In the genomic region with DNA sequence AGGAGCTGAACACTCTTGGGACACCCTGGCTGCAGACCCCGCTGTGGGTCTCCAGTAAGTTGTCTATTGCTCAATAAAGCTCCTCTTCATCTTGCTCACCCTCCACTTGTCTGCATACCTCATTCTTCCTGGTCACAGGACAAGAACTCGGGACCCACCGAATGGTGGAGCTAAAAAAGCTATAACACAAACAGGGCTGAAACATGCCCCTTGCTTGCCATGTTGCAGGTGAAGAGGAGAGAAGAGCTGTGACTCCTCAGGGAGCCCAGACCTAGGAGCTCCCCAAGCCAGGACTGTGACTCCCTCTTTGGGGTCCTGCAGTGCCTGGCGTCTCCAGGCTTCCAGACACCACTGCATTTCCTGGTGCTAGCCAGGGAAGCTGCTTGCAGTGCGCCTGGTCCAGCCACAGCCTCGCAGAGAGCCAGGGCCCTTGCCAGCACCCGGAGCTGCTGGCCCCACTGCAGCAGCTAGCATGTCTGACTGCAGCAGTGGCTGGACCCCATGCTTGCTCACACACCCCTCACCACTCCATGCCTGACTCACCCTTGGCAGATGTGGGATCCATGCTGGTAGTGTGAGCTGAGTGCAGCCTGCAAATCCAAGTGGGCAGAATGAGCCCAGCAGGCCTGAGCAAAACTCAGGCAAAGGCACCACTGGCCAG, we compare ENCODE assay signal across 16 cellular contexts. TPM values are rescaled to one million over a fixed set of nuclear protein-coding genes. Genes with fewer than 3 reads are reported as not detected.
A peak's percentile ranks its signal among the peaks of the same experiment; 100 is the strongest.
DNase-seq lines count a peak whose midpoint lies in the region; ATAC-seq and TF ChIP-seq lines count a peak whose summit lies in the region.
"Had no signal": no experiment of that assay in that cellular context is flagged by ENCODE, and none has a peak within 500 bp of the region (broad histone marks: within the 10 kb centered on the region; RNA-seq: fewer than 3 reads in every experiment).

No MANE protein-coding gene starts in this region.

- peaks cover 44% of the 10 kb centered on the region for H3K36me3 Mint-ChIP-seq in Calu3 (ENCODE audit: insufficient read depth, unreplicated experiment)
- no peaks in the 10 kb centered on the region for H3K36me3 Mint-ChIP-seq in GM23338 (ENCODE audit: low read depth)
- no peaks in the 10 kb centered on the region for H3K36me3 Mint-ChIP-seq in activated T-helper 17 cell treated with anti-CD3 and anti-CD28 coated beads, Interleukin-2, amount 50 U/mL, for 72 hours (ENCODE audit: low read depth)
- H3K36me3 Mint-ChIP-seq in nephron progenitor cell (ENCODE audit: low read depth): no peaks in the 10 kb centered on the region

- ATAC-seq in GM23338 (no peak), GM21390 (IDR thresholded peaks at IDR 0.05; ENCODE audit: unreplicated experiment) (no peak)
- no peak for ATAC-seq in activated T-helper 17 cell treated with anti-CD3 and anti-CD28 coated beads, Interleukin-2, amount 50 U/mL, for 72 hours (replicated peaks)

- peaks cover 11% of the 10 kb centered on the region for H3K4me1 ChIP-seq in GM23338 (ENCODE audit: insufficient read depth)

- DNase-seq in Calu3 (no peak), GM23338 (ENCODE audit: low spot score) (no peak), nephron progenitor cell (no peak), H4 (ENCODE audit: low spot score) (no peak)
- no peak for DNase-seq in stimulated activated CD4-positive, alpha-beta T cell treated with anti-CD3 and anti-CD28 coated beads, Interleukin-15, amount 100 ng/mL, for 24 hours
- DNase-seq: activated CD4-positive, alpha-beta T cell treated with anti-CD3 and anti-CD28 coated beads, Interleukin-2, amount 50 U/mL, for 48 hours; foreskin melanocyte; Kasumi-1; NCI-H1436; NCI-H345; tibial artery had no signal

- no peak overlapping the region for H3K4me3 ChIP-seq in GM23338
- H3K4me3 ChIP-seq: SJSA1 had no signal

- TF ChIP-seq CTCF in Calu3 (IDR thresholded peaks at IDR 0.05; ENCODE audit: unreplicated experiment) (no peak), GM23338 (conservative IDR thresholded peaks at IDR 0.05; ENCODE audit: low read depth in 2 of 2) (no peak), nephron progenitor cell (IDR thresholded peaks at IDR 0.05) (no peak)

- H3K27ac ChIP-seq in GM23338 (ENCODE audit: low read depth): no peak overlapping the region
- H3K27ac ChIP-seq: SJSA1, tibial artery had no signal

- H3K4me1 Mint-ChIP-seq in Calu3 (ENCODE audit: low read depth, unreplicated experiment) (no peaks in the 10 kb centered on the region), GM23338 (peaks cover 15% of the 10 kb centered on the region), nephron progenitor cell (peaks cover 20% of the 10 kb centered on the region)
- no peaks in the 10 kb centered on the region for H3K4me1 Mint-ChIP-seq in activated T-helper 17 cell treated with anti-CD3 and anti-CD28 coated beads, Interleukin-2, amount 50 U/mL, for 72 hours

- no peaks in the 10 kb centered on the region for H3K79me2 ChIP-seq in GM23338 (replicated peaks; ENCODE audit: insufficient read depth)

- H3K9me3 Mint-ChIP-seq in Calu3 (ENCODE audit: low read depth, unreplicated experiment) (no peaks in the 10 kb centered on the region), GM23338 (peaks cover 6% of the 10 kb centered on the region; the same call in 1 of the 3 replicates), nephron progenitor cell (peaks cover 12% of the 10 kb centered on the region)
- H3K9me3 Mint-ChIP-seq in activated T-helper 17 cell treated with anti-CD3 and anti-CD28 coated beads, Interleukin-2, amount 50 U/mL, for 72 hours: no peaks in the 10 kb centered on the region

- H3K27ac Mint-ChIP-seq in Calu3 (ENCODE audit: unreplicated experiment) (peak overlapping the region; percentile 67), GM23338 (no peak overlapping the region), nephron progenitor cell (peak overlapping the region; percentile 18)
- H3K27ac Mint-ChIP-seq in activated T-helper 17 cell treated with anti-CD3 and anti-CD28 coated beads, Interleukin-2, amount 50 U/mL, for 72 hours: no peak overlapping the region
- H3K27ac Mint-ChIP-seq: activated T-helper 1 cell treated with anti-CD3 and anti-CD28 coated beads, Interleukin-12 subunit alpha, Interleukin-12 subunit beta, Interleukin-2, Interleukin-4 antibody, amounts not matched to agents 30 ng/mL and 10 ng/mL and 1 ng/mL, durations not matched to agents 14 hours and 24 hours and 36 hours had no signal

- no peaks in the 10 kb centered on the region for H4K20me1 ChIP-seq in GM23338 (replicated peaks; ENCODE audit: insufficient read depth)

- 0 out of 2 replicates have a peak, but pooled peaks cover 2% of the 10 kb centered on the region for H3F3A ChIP-seq in GM23338 (replicated peaks; ENCODE audit: low read depth)

- BruUV-seq in Calu3 (replicated peaks; lab: Mats Ljungman, UMichigan): no TSS peak

- peak overlapping the region; percentile 91 for H2AFZ ChIP-seq in GM23338

- intact Hi-C loops in Calu3 (cut with micrococcal nuclease; ENCODE audit: unreplicated experiment): no loop called here

- peaks cover 9% of the 10 kb centered on the region; the same call in 1 of the 2 replicates for H3K9me2 ChIP-seq in GM23338 (ENCODE audit: insufficient read depth)

- H3K4me3 Mint-ChIP-seq in Calu3 (ENCODE audit: low read depth, unreplicated experiment) (no peak overlapping the region), GM23338 (no peak overlapping the region), nephron progenitor cell (peak overlapping the region; percentile 47)
- H3K4me3 Mint-ChIP-seq in activated T-helper 17 cell treated with anti-CD3 and anti-CD28 coated beads, Interleukin-2, amount 50 U/mL, for 72 hours: peak overlapping the region; percentile 73

- no peaks in the 10 kb centered on the region for H3K27me3 Mint-ChIP-seq in Calu3 (ENCODE audit: unreplicated experiment)
- H3K27me3 Mint-ChIP-seq in GM23338 (ENCODE audit: insufficient read depth, low read depth, poor library complexity): peaks cover 7% of the 10 kb centered on the region
- no peaks in the 10 kb centered on the region for H3K27me3 Mint-ChIP-seq in activated T-helper 17 cell treated with anti-CD3 and anti-CD28 coated beads, Interleukin-2, amount 50 U/mL, for 72 hours
- H3K27me3 Mint-ChIP-seq in nephron progenitor cell (ENCODE audit: low read depth, poor library complexity): peaks cover 4% of the 10 kb centered on the region

- H3K36me3 ChIP-seq in GM23338 (ENCODE audit: insufficient read depth): no peaks in the 10 kb centered on the region
- H3K36me3 ChIP-seq: SJSA1, tibial artery had no signal

- H3K27me3 ChIP-seq in GM23338 (ENCODE audit: insufficient read depth): no peaks in the 10 kb centered on the region
- H3K27me3 ChIP-seq: SJSA1, tibial artery had no signal

- CTCF ChIA-PET in Calu3 (lab: Charles Lee): interaction anchor here (1.5 kb wide), 1 partner anchor 89 kb away, joined by 3 read pairs; no protein-coding TSS in a partner anchor

- no peak overlapping the region for H3K4me2 ChIP-seq in GM23338

TF ChIP-seq in GM23338, 12 proteins besides CTCF, POLR2A, EP300 and RAD21:
- TF ChIP-seq, protein P1, sequence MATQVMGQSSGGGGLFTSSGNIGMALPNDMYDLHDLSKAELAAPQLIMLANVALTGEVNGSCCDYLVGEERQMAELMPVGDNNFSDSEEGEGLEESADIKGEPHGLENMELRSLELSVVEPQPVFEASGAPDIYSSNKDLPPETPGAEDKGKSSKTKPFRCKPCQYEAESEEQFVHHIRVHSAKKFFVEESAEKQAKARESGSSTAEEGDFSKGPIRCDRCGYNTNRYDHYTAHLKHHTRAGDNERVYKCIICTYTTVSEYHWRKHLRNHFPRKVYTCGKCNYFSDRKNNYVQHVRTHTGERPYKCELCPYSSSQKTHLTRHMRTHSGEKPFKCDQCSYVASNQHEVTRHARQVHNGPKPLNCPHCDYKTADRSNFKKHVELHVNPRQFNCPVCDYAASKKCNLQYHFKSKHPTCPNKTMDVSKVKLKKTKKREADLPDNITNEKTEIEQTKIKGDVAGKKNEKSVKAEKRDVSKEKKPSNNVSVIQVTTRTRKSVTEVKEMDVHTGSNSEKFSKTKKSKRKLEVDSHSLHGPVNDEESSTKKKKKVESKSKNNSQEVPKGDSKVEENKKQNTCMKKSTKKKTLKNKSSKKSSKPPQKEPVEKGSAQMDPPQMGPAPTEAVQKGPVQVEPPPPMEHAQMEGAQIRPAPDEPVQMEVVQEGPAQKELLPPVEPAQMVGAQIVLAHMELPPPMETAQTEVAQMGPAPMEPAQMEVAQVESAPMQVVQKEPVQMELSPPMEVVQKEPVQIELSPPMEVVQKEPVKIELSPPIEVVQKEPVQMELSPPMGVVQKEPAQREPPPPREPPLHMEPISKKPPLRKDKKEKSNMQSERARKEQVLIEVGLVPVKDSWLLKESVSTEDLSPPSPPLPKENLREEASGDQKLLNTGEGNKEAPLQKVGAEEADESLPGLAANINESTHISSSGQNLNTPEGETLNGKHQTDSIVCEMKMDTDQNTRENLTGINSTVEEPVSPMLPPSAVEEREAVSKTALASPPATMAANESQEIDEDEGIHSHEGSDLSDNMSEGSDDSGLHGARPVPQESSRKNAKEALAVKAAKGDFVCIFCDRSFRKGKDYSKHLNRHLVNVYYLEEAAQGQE (IDR thresholded peaks at IDR 0.05; ENCODE audit: unreplicated experiment): no peak
- TF ChIP-seq, protein P2, sequence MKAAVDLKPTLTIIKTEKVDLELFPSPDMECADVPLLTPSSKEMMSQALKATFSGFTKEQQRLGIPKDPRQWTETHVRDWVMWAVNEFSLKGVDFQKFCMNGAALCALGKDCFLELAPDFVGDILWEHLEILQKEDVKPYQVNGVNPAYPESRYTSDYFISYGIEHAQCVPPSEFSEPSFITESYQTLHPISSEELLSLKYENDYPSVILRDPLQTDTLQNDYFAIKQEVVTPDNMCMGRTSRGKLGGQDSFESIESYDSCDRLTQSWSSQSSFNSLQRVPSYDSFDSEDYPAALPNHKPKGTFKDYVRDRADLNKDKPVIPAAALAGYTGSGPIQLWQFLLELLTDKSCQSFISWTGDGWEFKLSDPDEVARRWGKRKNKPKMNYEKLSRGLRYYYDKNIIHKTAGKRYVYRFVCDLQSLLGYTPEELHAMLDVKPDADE (IDR thresholded peaks at IDR 0.05): no peak
- TF ChIP-seq ZNF114 (CRISPR knock-in tag; IDR thresholded peaks at IDR 0.05): no peak

RNA-seq across cellular contexts. Expression of gene OR5AU1, which starts 37.1 kb away (rescaled TPM):
- total RNA-seq in Calu3 (2022): 0.05 and 0.14 TPM in 2 replicates
- total RNA-seq in GM23338 (2014; rRNA removed; shearing (Covaris generic)): not detected in 2 replicates
- not detected in 2 replicates for polyA plus RNA-seq in GM23338 (2016; fragmentation: Nextera tagmentation; extraction: Ambion mirVana)
- not detected for total RNA-seq in activated T-helper 17 cell treated with anti-CD3 and anti-CD28 coated beads, Interleukin-2, amount 50 U/mL, for 72 hours
- not detected in 2 replicates for total RNA-seq in H4 (2014; rRNA removed; shearing (Covaris generic))
- total RNA-seq: activated T-helper 1 cell treated with anti-CD3 and anti-CD28 coated beads, Interleukin-12 subunit alpha, Interleukin-12 subunit beta, Interleukin-2, Interleukin-4 antibody, amounts not matched to agents 30 ng/mL and 10 ng/mL and 1 ng/mL, durations not matched to agents 14 hours and 24 hours and 36 hours; left lobe of liver; SJSA1 had no signal

Comparison
In these comparisons a context has a peak if more than half of its experiments do, and no peak if none do; other contexts are left out.
1. H3K27ac Mint-ChIP-seq: peak in Calu3 (single experiment) and nephron progenitor cell (single experiment); none in GM23338 (single experiment) and activated T-helper 17 cell treated with anti-CD3 and anti-CD28 coated beads, Interleukin-2, amount 50 U/mL, for 72 hours (single experiment).
2. H3K4me3 Mint-ChIP-seq: peak in activated T-helper 17 cell treated with anti-CD3 and anti-CD28 coated beads, Interleukin-2, amount 50 U/mL, for 72 hours (single experiment) and nephron progenitor cell (single experiment); none in Calu3 (single experiment) and GM23338 (single experiment).